ENCODE assay signal across 12 cellular contexts in genomic region chr2:189408294-189408693, GRCh38. TPM values are rescaled to one million over a fixed set of nuclear protein-coding genes. Genes with fewer than 3 reads are reported as not detected.
DNase-seq lines count a peak whose midpoint lies in the region; ATAC-seq and TF ChIP-seq lines count a peak whose summit lies in the region.
"Had no signal": no experiment of that assay in that cellular context is flagged by ENCODE, and none has a peak within 500 bp of the region (broad histone marks: within the 10 kb centered on the region; RNA-seq: fewer than 3 reads in every experiment).

No MANE protein-coding gene starts in this region.

- no peak for TF ChIP-seq CTCF in left ventricle myocardium inferior (IDR thresholded peaks at IDR 0.05; ENCODE audit: borderline replicate concordance)
- TF ChIP-seq CTCF in osteocyte (IDR thresholded peaks at IDR 0.05) = no peak

- no peak for ATAC-seq in stimulated activated naive B cell treated with anti-CD40 and anti-IgM and Interleukin-4, amounts not matched to agents 10 μg/mL and 1 μg/mL and 100 μg/mL, for 72 hours (replicated peaks)
- ATAC-seq in GM21515 (IDR thresholded peaks at IDR 0.05; ENCODE audit: unreplicated experiment) = no peak
- ATAC-seq: natural killer cell had no signal

- H3K36me3 ChIP-seq in left ventricle myocardium inferior = no peaks in the 10 kb centered on the region

- peak overlapping the region; percentile 94 for H3K27ac Mint-ChIP-seq in osteocyte (ENCODE audit: unreplicated experiment)
- no peak overlapping the region for H3K27ac Mint-ChIP-seq in stimulated activated naive B cell treated with anti-CD40 and anti-IgM and Interleukin-4, amounts not matched to agents 10 μg/mL and 1 μg/mL and 100 μg/mL, for 72 hours
- H3K27ac Mint-ChIP-seq: natural killer cell had no signal

- intact Hi-C loops in left ventricle myocardium inferior (cut with micrococcal nuclease) (no loop called here), cardiac septum (cut with DNase I) (no loop called here)

- peaks cover 4% of the 10 kb centered on the region for H3K9me3 Mint-ChIP-seq in osteocyte (ENCODE audit: unreplicated experiment)
- H3K9me3 Mint-ChIP-seq in stimulated activated naive B cell treated with anti-CD40 and anti-IgM and Interleukin-4, amounts not matched to agents 10 μg/mL and 1 μg/mL and 100 μg/mL, for 72 hours = no peaks in the 10 kb centered on the region
- H3K9me3 Mint-ChIP-seq: natural killer cell had no signal

- no peaks in the 10 kb centered on the region for H3K27me3 ChIP-seq in left ventricle myocardium inferior (ENCODE audit: low read depth)

- H3K9me3 ChIP-seq in left ventricle myocardium inferior (replicated peaks) = no peaks in the 10 kb centered on the region

- DNase-seq in left ventricle myocardium inferior (no peak), cardiac septum (ENCODE audit: low spot score) (no peak), dermis blood vessel endothelial cell (peak; percentile 54), osteocyte (ENCODE audit: extremely low spot score, unreplicated experiment) (no peak)
- DNase-seq in effector CD8-positive, alpha-beta T cell (lab: John Stamatoyannopoulos, UW) = no peak
- no peak for DNase-seq in stimulated activated naive B cell treated with anti-CD40 and anti-IgM and Interleukin-4, amounts not matched to agents 10 μg/mL and 1 μg/mL and 100 μg/mL, for 72 hours
- DNase-seq in activated naive CD4-positive, alpha-beta T cell treated with Interleukin-2 at 50 U/mL for 16 hours = no peak
- DNase-seq: activated naive CD4-positive, alpha-beta T cell treated with anti-CD3 and anti-CD28 coated beads, Interleukin-2, amount 50 U/mL, for 16 hours; natural killer cell; NCI-H146; small intestine had no signal

- peak overlapping the region; percentile 60 for H3K27ac ChIP-seq in left ventricle myocardium inferior (replicated peaks)

- H3K4me3 Mint-ChIP-seq in osteocyte (ENCODE audit: unreplicated experiment) = peak overlapping the region; percentile 19
- no peak overlapping the region for H3K4me3 Mint-ChIP-seq in stimulated activated naive B cell treated with anti-CD40 and anti-IgM and Interleukin-4, amounts not matched to agents 10 μg/mL and 1 μg/mL and 100 μg/mL, for 72 hours
- H3K4me3 Mint-ChIP-seq: natural killer cell had no signal

- no peak overlapping the region for H3K4me3 ChIP-seq in left ventricle myocardium inferior

- no peaks in the 10 kb centered on the region for H3K4me1 ChIP-seq in left ventricle myocardium inferior

- peaks cover 4% of the 10 kb centered on the region for H3K36me3 Mint-ChIP-seq in osteocyte (ENCODE audit: unreplicated experiment)
- no peaks in the 10 kb centered on the region for H3K36me3 Mint-ChIP-seq in stimulated activated naive B cell treated with anti-CD40 and anti-IgM and Interleukin-4, amounts not matched to agents 10 μg/mL and 1 μg/mL and 100 μg/mL, for 72 hours
- H3K36me3 Mint-ChIP-seq: natural killer cell had no signal

- no peaks in the 10 kb centered on the region for H3K27me3 Mint-ChIP-seq in osteocyte (ENCODE audit: unreplicated experiment)
- H3K27me3 Mint-ChIP-seq in stimulated activated naive B cell treated with anti-CD40 and anti-IgM and Interleukin-4, amounts not matched to agents 10 μg/mL and 1 μg/mL and 100 μg/mL, for 72 hours = no peaks in the 10 kb centered on the region

- peaks cover 71% of the 10 kb centered on the region for H3K4me1 Mint-ChIP-seq in osteocyte (ENCODE audit: unreplicated experiment)
- H3K4me1 Mint-ChIP-seq in stimulated activated naive B cell treated with anti-CD40 and anti-IgM and Interleukin-4, amounts not matched to agents 10 μg/mL and 1 μg/mL and 100 μg/mL, for 72 hours = no peaks in the 10 kb centered on the region
- H3K4me1 Mint-ChIP-seq: natural killer cell had no signal

RNA-seq across cellular contexts. Expression of gene WDR75, which starts 33.0 kb away (rescaled TPM):
- total RNA-seq in left ventricle myocardium inferior (17.0 TPM), cardiac septum (13.8 TPM), dermis blood vessel endothelial cell (45.6 and 49.9 TPM in 2 replicates), osteocyte (38.8 and 41.0 TPM in 2 replicates)
